Comparison of ENCODE assay signal across 1 cellular context in genomic region chr12:6567824-6568617, GRCh38.
TF ChIP-seq lines count a peak whose summit lies in the region.

Gene NOP2, minus strand, starts transcription at chr12:6568291. Its CDS starts 373 bp downstream, at chr12:6567918.

TF ChIP-seq in HepG2, 621 proteins besides CTCF, POLR2A, EP300 and RAD21 (continued from another document and continues in another):
- TF ChIP-seq MED8 (CRISPR knock-in tag; IDR thresholded peaks at IDR 0.05; ENCODE audit: insufficient replicate concordance) (no peak), NR2C2 (CRISPR knock-in tag; IDR thresholded peaks at IDR 0.05; ENCODE audit: borderline replicate concordance) (peak; percentile 74), KLF9 (CRISPR knock-in tag; IDR thresholded peaks at IDR 0.05; ENCODE audit: low read depth) (0 out of 2 replicates have a peak, but pooled peaks have one; percentile 60), HMGA1 (CRISPR knock-in tag; conservative IDR thresholded peaks at IDR 0.05) (no peak), ONECUT2 (CRISPR knock-in tag; IDR thresholded peaks at IDR 0.05) (no peak), SIX1 (CRISPR knock-in tag; IDR thresholded peaks at IDR 0.05; ENCODE audit: borderline replicate concordance) (no peak; the same call in 1 of the 2 replicates), ARID5B (CRISPR knock-in tag; IDR thresholded peaks at IDR 0.05) (peak; percentile 31; the same call in 1 of the 2 replicates), ZNF33A (CRISPR knock-in tag; IDR thresholded peaks at IDR 0.05; ENCODE audit: borderline replicate concordance) (no peak), ZNF703 (CRISPR knock-in tag; IDR thresholded peaks at IDR 0.05; ENCODE audit: borderline replicate concordance) (peak; percentile 87; the same call in 1 of the 2 replicates), HIC2 (CRISPR knock-in tag; IDR thresholded peaks at IDR 0.05; ENCODE audit: low read depth) (0 out of 2 replicates have a peak, but pooled peaks have one; percentile 28), ZNF749 (CRISPR knock-in tag; IDR thresholded peaks at IDR 0.05; ENCODE audit: borderline replicate concordance) (no peak), ZNF232 (CRISPR knock-in tag; IDR thresholded peaks at IDR 0.05; ENCODE audit: borderline replicate concordance) (peak; percentile 78; the same call in 1 of the 2 replicates), ZBTB10 (CRISPR knock-in tag; IDR thresholded peaks at IDR 0.05; ENCODE audit: borderline replicate concordance) (no peak), RFX5 (IDR thresholded peaks at IDR 0.05; ENCODE audit: low read depth, low read length) (no peak), KMT2A (CRISPR knock-in tag; IDR thresholded peaks at IDR 0.05) (peak; percentile 92), NR2F2 (IDR thresholded peaks at IDR 0.05; ENCODE audit: borderline replicate concordance, low read depth) (no peak), ZNF740 (CRISPR knock-in tag; IDR thresholded peaks at IDR 0.05) (peak; percentile 80), MTERF4 (CRISPR knock-in tag; IDR thresholded peaks at IDR 0.05) (no peak), STAG1 (CRISPR knock-in tag; IDR thresholded peaks at IDR 0.05) (no peak), ZNF230 (CRISPR knock-in tag; IDR thresholded peaks at IDR 0.05) (peak; percentile 89), ZNF17 (CRISPR knock-in tag; IDR thresholded peaks at IDR 0.05) (no peak), ZNF644 (CRISPR knock-in tag; IDR thresholded peaks at IDR 0.05; ENCODE audit: low read depth) (no peak), ZNF224 (CRISPR knock-in tag; IDR thresholded peaks at IDR 0.05) (peak; percentile 91; the same call in 1 of the 2 replicates), ZNF883 (CRISPR knock-in tag; IDR thresholded peaks at IDR 0.05; ENCODE audit: not compliant biosample characterization) (peak; percentile 95), RELA (CRISPR knock-in tag; IDR thresholded peaks at IDR 0.05) (no peak), CAMTA2 (CRISPR knock-in tag; IDR thresholded peaks at IDR 0.05; ENCODE audit: borderline replicate concordance) (no peak), E2F5 (CRISPR knock-in tag; conservative IDR thresholded peaks at IDR 0.05) (no peak), BCL6 (CRISPR knock-in tag; IDR thresholded peaks at IDR 0.05) (no peak), ZNF674 (CRISPR knock-in tag; IDR thresholded peaks at IDR 0.05; ENCODE audit: low read depth) (no peak), ZNF326 (CRISPR knock-in tag; IDR thresholded peaks at IDR 0.05; ENCODE audit: borderline replicate concordance) (no peak), TCF12 (IDR thresholded peaks at IDR 0.05) (no peak), TCF12 (CRISPR knock-in tag; IDR thresholded peaks at IDR 0.05) (no peak), RNF2 (conservative IDR thresholded peaks at IDR 0.05; ENCODE audit: low read depth) (peak; percentile 76; the same call in 1 of the 2 replicates), ZNF557 (CRISPR knock-in tag; IDR thresholded peaks at IDR 0.05) (peak; percentile 82; the same call in 1 of the 2 replicates), IKZF1 (IDR thresholded peaks at IDR 0.05) (no peak), ATRX (CRISPR knock-in tag; IDR thresholded peaks at IDR 0.05; ENCODE audit: borderline replicate concordance) (no peak), TAF15 (IDR thresholded peaks at IDR 0.05; ENCODE audit: low read depth, low read length, poor library complexity, severe bottlenecking) (no peak), TBX2 (CRISPR knock-in tag; IDR thresholded peaks at IDR 0.05; ENCODE audit: borderline replicate concordance) (peak; percentile 61; the same call in 1 of the 2 replicates), NFKBIZ (CRISPR knock-in tag; IDR thresholded peaks at IDR 0.05) (no peak), PAX8 (CRISPR knock-in tag; IDR thresholded peaks at IDR 0.05; ENCODE audit: borderline replicate concordance) (no peak), ZNF766 (CRISPR knock-in tag; IDR thresholded peaks at IDR 0.05; ENCODE audit: borderline replicate concordance) (peak; percentile 91; the same call in 1 of the 2 replicates), ZFAT (CRISPR knock-in tag; conservative IDR thresholded peaks at IDR 0.05) (no peak), PCBP1 (IDR thresholded peaks at IDR 0.05; ENCODE audit: borderline replicate concordance, low read depth, low read length) (no peak), DMAP1 (CRISPR knock-in tag; IDR thresholded peaks at IDR 0.05) (peak; percentile 94), PHF21A (CRISPR knock-in tag; IDR thresholded peaks at IDR 0.05) (peak; percentile 36; the same call in 1 of the 2 replicates), MIXL1 (CRISPR knock-in tag; IDR thresholded peaks at IDR 0.05) (peak; percentile 38; the same call in 1 of the 2 replicates)
- TF ChIP-seq, protein P1, sequence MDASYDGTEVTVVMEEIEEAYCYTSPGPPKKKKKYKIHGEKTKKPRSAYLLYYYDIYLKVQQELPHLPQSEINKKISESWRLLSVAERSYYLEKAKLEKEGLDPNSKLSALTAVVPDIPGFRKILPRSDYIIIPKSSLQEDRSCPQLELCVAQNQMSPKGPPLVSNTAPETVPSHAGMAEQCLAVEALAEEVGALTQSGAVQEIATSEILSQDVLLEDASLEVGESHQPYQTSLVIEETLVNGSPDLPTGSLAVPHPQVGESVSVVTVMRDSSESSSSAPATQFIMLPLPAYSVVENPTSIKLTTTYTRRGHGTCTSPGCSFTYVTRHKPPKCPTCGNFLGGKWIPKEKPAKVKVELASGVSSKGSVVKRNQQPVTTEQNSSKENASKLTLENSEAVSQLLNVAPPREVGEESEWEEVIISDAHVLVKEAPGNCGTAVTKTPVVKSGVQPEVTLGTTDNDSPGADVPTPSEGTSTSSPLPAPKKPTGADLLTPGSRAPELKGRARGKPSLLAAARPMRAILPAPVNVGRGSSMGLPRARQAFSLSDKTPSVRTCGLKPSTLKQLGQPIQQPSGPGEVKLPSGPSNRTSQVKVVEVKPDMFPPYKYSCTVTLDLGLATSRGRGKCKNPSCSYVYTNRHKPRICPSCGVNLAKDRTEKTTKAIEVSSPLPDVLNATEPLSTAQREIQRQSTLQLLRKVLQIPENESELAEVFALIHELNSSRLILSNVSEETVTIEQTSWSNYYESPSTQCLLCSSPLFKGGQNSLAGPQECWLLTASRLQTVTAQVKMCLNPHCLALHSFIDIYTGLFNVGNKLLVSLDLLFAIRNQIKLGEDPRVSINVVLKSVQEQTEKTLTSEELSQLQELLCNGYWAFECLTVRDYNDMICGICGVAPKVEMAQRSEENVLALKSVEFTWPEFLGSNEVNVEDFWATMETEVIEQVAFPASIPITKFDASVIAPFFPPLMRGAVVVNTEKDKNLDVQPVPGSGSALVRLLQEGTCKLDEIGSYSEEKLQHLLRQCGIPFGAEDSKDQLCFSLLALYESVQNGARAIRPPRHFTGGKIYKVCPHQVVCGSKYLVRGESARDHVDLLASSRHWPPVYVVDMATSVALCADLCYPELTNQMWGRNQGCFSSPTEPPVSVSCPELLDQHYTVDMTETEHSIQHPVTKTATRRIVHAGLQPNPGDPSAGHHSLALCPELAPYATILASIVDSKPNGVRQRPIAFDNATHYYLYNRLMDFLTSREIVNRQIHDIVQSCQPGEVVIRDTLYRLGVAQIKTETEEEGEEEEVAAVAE (CRISPR knock-in tag; IDR thresholded peaks at IDR 0.05; ENCODE audit: borderline replicate concordance), result 0 out of 2 replicates have a peak, but pooled peaks have one; percentile 19
- TF ChIP-seq, protein P2, sequence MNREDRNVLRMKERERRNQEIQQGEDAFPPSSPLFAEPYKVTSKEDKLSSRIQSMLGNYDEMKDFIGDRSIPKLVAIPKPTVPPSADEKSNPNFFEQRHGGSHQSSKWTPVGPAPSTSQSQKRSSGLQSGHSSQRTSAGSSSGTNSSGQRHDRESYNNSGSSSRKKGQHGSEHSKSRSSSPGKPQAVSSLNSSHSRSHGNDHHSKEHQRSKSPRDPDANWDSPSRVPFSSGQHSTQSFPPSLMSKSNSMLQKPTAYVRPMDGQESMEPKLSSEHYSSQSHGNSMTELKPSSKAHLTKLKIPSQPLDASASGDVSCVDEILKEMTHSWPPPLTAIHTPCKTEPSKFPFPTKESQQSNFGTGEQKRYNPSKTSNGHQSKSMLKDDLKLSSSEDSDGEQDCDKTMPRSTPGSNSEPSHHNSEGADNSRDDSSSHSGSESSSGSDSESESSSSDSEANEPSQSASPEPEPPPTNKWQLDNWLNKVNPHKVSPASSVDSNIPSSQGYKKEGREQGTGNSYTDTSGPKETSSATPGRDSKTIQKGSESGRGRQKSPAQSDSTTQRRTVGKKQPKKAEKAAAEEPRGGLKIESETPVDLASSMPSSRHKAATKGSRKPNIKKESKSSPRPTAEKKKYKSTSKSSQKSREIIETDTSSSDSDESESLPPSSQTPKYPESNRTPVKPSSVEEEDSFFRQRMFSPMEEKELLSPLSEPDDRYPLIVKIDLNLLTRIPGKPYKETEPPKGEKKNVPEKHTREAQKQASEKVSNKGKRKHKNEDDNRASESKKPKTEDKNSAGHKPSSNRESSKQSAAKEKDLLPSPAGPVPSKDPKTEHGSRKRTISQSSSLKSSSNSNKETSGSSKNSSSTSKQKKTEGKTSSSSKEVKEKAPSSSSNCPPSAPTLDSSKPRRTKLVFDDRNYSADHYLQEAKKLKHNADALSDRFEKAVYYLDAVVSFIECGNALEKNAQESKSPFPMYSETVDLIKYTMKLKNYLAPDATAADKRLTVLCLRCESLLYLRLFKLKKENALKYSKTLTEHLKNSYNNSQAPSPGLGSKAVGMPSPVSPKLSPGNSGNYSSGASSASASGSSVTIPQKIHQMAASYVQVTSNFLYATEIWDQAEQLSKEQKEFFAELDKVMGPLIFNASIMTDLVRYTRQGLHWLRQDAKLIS (CRISPR knock-in tag; IDR thresholded peaks at IDR 0.05), result no peak
